ENCODE assay signal across 8 cellular contexts in the genomic region with DNA sequence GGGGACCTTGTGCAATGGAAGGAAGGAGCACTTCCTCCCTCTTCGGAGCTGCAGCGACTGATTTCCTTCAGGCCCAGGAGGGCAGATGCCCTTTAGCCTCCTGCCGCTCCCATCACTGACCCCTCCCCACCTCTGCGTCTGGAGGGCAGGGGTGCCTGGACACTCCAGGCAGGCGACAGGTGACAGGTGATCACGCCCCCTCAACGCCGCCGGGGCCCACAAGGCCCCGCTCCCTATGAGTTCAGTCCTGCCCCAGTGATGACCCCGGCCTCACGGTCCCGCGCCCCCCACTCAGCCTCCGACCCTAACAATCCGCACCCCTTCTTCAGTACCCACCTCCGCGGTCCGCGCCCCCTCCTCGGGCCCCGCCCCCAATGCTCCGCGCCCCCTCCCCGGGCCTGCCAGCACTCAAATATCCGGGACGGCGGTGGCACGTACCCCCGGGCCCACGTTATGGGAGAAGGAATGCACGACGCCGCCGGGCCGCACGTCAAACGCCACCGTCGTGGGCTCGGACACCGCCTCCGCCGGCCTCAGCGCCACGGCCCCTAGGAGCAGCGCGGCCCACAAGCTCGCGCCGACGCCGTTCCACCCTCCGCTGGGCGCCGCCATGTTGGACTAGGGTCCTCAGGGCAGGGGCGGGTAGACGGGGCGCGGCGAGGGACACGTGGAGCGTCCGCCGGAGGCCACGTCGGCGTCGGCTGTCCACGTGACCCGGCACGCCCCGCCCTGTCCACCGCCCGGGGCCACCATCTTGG. TPM values are rescaled to one million over a fixed set of nuclear protein-coding genes. Genes with fewer than 3 reads are reported as not detected.
DNase-seq lines count a peak whose midpoint lies in the region; ATAC-seq and TF ChIP-seq lines count a peak whose summit lies in the region.

A gene (minus strand): TSS at position 620 of the 758 bp plus-strand sequence. CDS start 8 bp downstream, at position 612.

- H3F3A ChIP-seq in PC-3 (ENCODE audit: low read length, unreplicated experiment) = peaks cover 5% of the 10 kb centered on the region

- POLR2A ChIA-PET in PC-3 (lab: Charles Lee; ENCODE audit: unreplicated experiment) = no interaction called here

- no peaks in the 10 kb centered on the region for H3K27me3 ChIP-seq in PC-3 (ENCODE audit: low read length)
- H3K27me3 ChIP-seq in mucosa of rectum (ENCODE audit: control insufficient read depth in 2 of 2, insufficient read depth in 2 of 2, low read length in 2 of 2) = no peaks in the 10 kb centered on the region

- no peaks in the 10 kb centered on the region for H3K9me2 ChIP-seq in PC-3 (replicated peaks; ENCODE audit: low read length)

- H3K9ac ChIP-seq in PC-3 (ENCODE audit: low read length) = peak within 1 kb of the TSS; percentile 98
- peak within 1 kb of the TSS; percentile 32 to 77 for H3K9ac ChIP-seq in mucosa of rectum (ENCODE audit: low read depth in 1 of 2, low read length in 2 of 2)

- H2AFZ ChIP-seq in PC-3 (ENCODE audit: low read length) = peak within 1 kb of the TSS; percentile 70

- no peaks in the 10 kb centered on the region for H4K20me1 ChIP-seq in PC-3 (ENCODE audit: low read length)

- H3K36me3 ChIP-seq in PC-3 (ENCODE audit: low read depth, low read length) = peaks cover 25% of the 10 kb centered on the region
- H3K36me3 ChIP-seq in mucosa of rectum (ENCODE audit: control insufficient read depth in 2 of 2, insufficient read depth in 2 of 2, low read length in 2 of 2) = peaks cover 11 to 19% of the 10 kb centered on the region in 2 donors

- H3K4me3 ChIP-seq in PC-3 (ENCODE audit: low read length) (peak within 1 kb of the TSS; percentile 82), epithelial cell of proximal tubule (ENCODE audit: low read depth, low read length) (peak within 1 kb of the TSS; percentile 80), mucosa of rectum (ENCODE audit: low read length in 2 of 2) (peak within 1 kb of the TSS; percentile 77 to 92)

- CTCF ChIA-PET in PC-3 (lab: Charles Lee) = no interaction called here

- peak within 1 kb of the TSS; percentile 100 for H3K4me2 ChIP-seq in PC-3 (ENCODE audit: low read length)

- H3K79me2 ChIP-seq in PC-3 (ENCODE audit: low read length) = peaks cover 32% of the 10 kb centered on the region

- no peaks in the 10 kb centered on the region for H3K9me3 ChIP-seq in PC-3 (ENCODE audit: low read length)
- no peaks in the 10 kb centered on the region for H3K9me3 ChIP-seq in mucosa of rectum (ENCODE audit: control insufficient read depth in 2 of 2, low read length in 2 of 2)

- DNase-seq in COR-L47 (lab: John Stamatoyannopoulos, UW) = peak; percentile 87
- DNase-seq in KBM-7 = peak; percentile 74
- peak; percentile 90 for DNase-seq in PC-3
- peak; percentile 88 for DNase-seq in activated T-cell treated with anti-CD3 and anti-CD28 coated beads for 4 hours
- DNase-seq in epithelial cell of proximal tubule (ENCODE audit: low read depth) = no peak
- peak; percentile 90 for DNase-seq in stimulated activated CD8-positive, alpha-beta memory T cell treated with anti-CD3 and anti-CD28 coated beads, Interleukin-4, amount 100 ng/mL, for 24 hours (ENCODE audit: low read depth)

- TF ChIP-seq CTCF in PC-3 (conservative IDR thresholded peaks at IDR 0.05; ENCODE audit: low read depth, low read length) (no peak), epithelial cell of proximal tubule (conservative IDR thresholded peaks at IDR 0.05; ENCODE audit: low read depth, low read length) (no peak)

- ATAC-seq in GM21515 (IDR thresholded peaks at IDR 0.05; ENCODE audit: unreplicated experiment) = peak; percentile 86
- peak; percentile 88 for ATAC-seq in PC-3

- TSS peak; percentile 41 for BruUV-seq in PC-3 (replicated peaks; lab: Mats Ljungman, UMichigan)

- H3K4me1 ChIP-seq in PC-3 (ENCODE audit: insufficient read depth, low read length) (peaks cover 25% of the 10 kb centered on the region), mucosa of rectum (ENCODE audit: control insufficient read depth in 2 of 2, insufficient read depth in 2 of 2, low read length in 2 of 2) (peaks cover 9 to 11% of the 10 kb centered on the region in 2 donors)

- intact Hi-C loops in PC-3 (cut with micrococcal nuclease) = loop anchor here (1.0 to 5.0 kb wide), 2 partner anchors 24 to 52 kb away; a partner anchor contains a TSS

- in situ Hi-C loops in KBM-7 (cut with MboI; ENCODE audit: low pct_unique_long_range_greater_than_20kb, low sequenced_read_pairs) = no loop called here

- H3K27ac ChIP-seq in PC-3 (ENCODE audit: low read length) (peak within 1 kb of the TSS; percentile 79), mucosa of rectum (ENCODE audit: low read depth in 2 of 2, low read length in 2 of 2) (peak within 1 kb of the TSS; percentile 68 to 79)

RNA-seq across cellular contexts. Expression of the gene that starts here (rescaled TPM):
- total RNA-seq in PC-3 (2014; rRNA removed) = 426 and 474 TPM in 2 replicates
- total RNA-seq in epithelial cell of proximal tubule = 83.0 and 126 TPM in 2 replicates
